19 cellular contexts compared by ENCODE assay signal in genomic region chr6:46350714-46351113, GRCh38.
A peak's percentile ranks its signal among the peaks of the same experiment; 100 is the strongest.
DNase-seq lines count a peak whose midpoint lies in the region; ATAC-seq and TF ChIP-seq lines count a peak whose summit lies in the region.
"Had no signal": no experiment of that assay in that cellular context is flagged by ENCODE, and none has a peak within 500 bp of the region (broad histone marks: within the 10 kb centered on the region; RNA-seq: fewer than 3 reads in every experiment).

No MANE protein-coding gene starts in this region.

- in situ Hi-C loops in gastrocnemius medialis (cut with MboI; ENCODE audit: low sequenced_read_pairs in 4 of 4): no loop called here

- H3K9me3 Mint-ChIP-seq in CD4-positive, alpha-beta memory T cell: no peaks in the 10 kb centered on the region

- H3K36me3 Mint-ChIP-seq in CD4-positive, alpha-beta memory T cell: no peaks in the 10 kb centered on the region
- H3K36me3 Mint-ChIP-seq: CD8-positive, alpha-beta T cell had no signal

- no peak overlapping the region for H3K4me3 Mint-ChIP-seq in CD4-positive, alpha-beta memory T cell
- H3K4me3 Mint-ChIP-seq: CD8-positive, alpha-beta T cell had no signal

- H3K27ac Mint-ChIP-seq in CD4-positive, alpha-beta memory T cell: no peak overlapping the region
- H3K27ac Mint-ChIP-seq: CD8-positive, alpha-beta T cell had no signal

- POLR2A ChIA-PET in CD4-positive, alpha-beta memory T cell (lab: Charles Lee; ENCODE audit: partially characterized antibody): no interaction called here

- peak in 1 of 5 donors; percentile 33 for DNase-seq in heart left ventricle
- no peak for DNase-seq in Right ventricle myocardium inferior (ENCODE audit: missing footprints)
- DNase-seq in left ventricle myocardium inferior: no peak
- peak; percentile 17 for DNase-seq in iris pigment epithelial cell (ENCODE audit: low read depth)
- no peak for DNase-seq in gastrocnemius medialis
- DNase-seq in AG08395 (ENCODE audit: low spot score): no peak
- no peak for DNase-seq in CD4-positive, alpha-beta memory T cell
- DNase-seq in SHP77 (lab: John Stamatoyannopoulos, UW): no peak
- DNase-seq: 8988T; ACHN; C1 segment of cervical spinal cord; Caco-2; CD8-positive, alpha-beta T cell; DMS153; DND-41; GM23248; H7; HCEC 1CT had no signal

- CTCF ChIA-PET in CD4-positive, alpha-beta memory T cell (lab: Charles Lee; ENCODE audit: partially characterized antibody): no interaction called here

- H3K27me3 ChIP-seq in heart left ventricle: no peaks in the 10 kb centered on the region
- no peaks in the 10 kb centered on the region for H3K27me3 ChIP-seq in left ventricle myocardium inferior (ENCODE audit: low read depth)
- H3K27me3 ChIP-seq in gastrocnemius medialis: no peaks in the 10 kb centered on the region
- H3K27me3 ChIP-seq in CD4-positive, alpha-beta memory T cell (ENCODE audit: insufficient read depth, low read length): no peaks in the 10 kb centered on the region

- H3K27ac ChIP-seq in heart left ventricle (peak overlapping the region in 5 of 12 donors; percentile 3 to 64 (median 19)), left ventricle myocardium inferior (replicated peaks) (peak overlapping the region; percentile 77), gastrocnemius medialis (peak overlapping the region; percentile 24 to 75 (median 56))
- H3K27ac ChIP-seq in CD4-positive, alpha-beta memory T cell (ENCODE audit: low read depth, low read length): no peak overlapping the region
- H3K27ac ChIP-seq: A549, GM23248 had no signal

- H3K4me1 Mint-ChIP-seq in CD4-positive, alpha-beta memory T cell: no peaks in the 10 kb centered on the region

- H3K36me3 ChIP-seq in heart left ventricle (no peaks in the 10 kb centered on the region), left ventricle myocardium inferior (no peaks in the 10 kb centered on the region), gastrocnemius medialis (no peaks in the 10 kb centered on the region)
- no peaks in the 10 kb centered on the region for H3K36me3 ChIP-seq in CD4-positive, alpha-beta memory T cell (ENCODE audit: insufficient read depth, low read length)

- TF ChIP-seq POLR2A in heart left ventricle (IDR thresholded peaks at IDR 0.05) (no peak), gastrocnemius medialis (IDR thresholded peaks at IDR 0.05) (no peak)

- no peak for TF ChIP-seq CTCF in heart left ventricle (IDR thresholded peaks at IDR 0.05)
- no peak for TF ChIP-seq CTCF in left ventricle myocardium inferior (IDR thresholded peaks at IDR 0.05; ENCODE audit: borderline replicate concordance)
- TF ChIP-seq CTCF in gastrocnemius medialis (IDR thresholded peaks at IDR 0.05 in 4 of 5, conservative IDR thresholded peaks at IDR 0.05 in 1 of 5): no peak

- peaks cover 7 to 68% (median 23%) of the 10 kb centered on the region in 12 donors for H3K4me1 ChIP-seq in heart left ventricle
- peaks cover 65% of the 10 kb centered on the region for H3K4me1 ChIP-seq in left ventricle myocardium inferior
- peaks cover 36 to 51% of the 10 kb centered on the region in 2 donors for H3K4me1 ChIP-seq in gastrocnemius medialis
- H3K4me1 ChIP-seq in CD4-positive, alpha-beta memory T cell (ENCODE audit: insufficient read depth, low read length): no peaks in the 10 kb centered on the region
- H3K4me1 ChIP-seq: A549, Caco-2 had no signal

- peaks cover 7 to 12% of the 10 kb centered on the region in 2 donors for H3K27me3 Mint-ChIP-seq in CD4-positive, alpha-beta memory T cell

- WGBS in heart left ventricle, 4 donors: 37 to 53% (median 45%) methylated on average over 1 of the region's 1 CpG

- H3K9me3 ChIP-seq in heart left ventricle: peaks cover 0 to 10% (median 0%) of the 10 kb centered on the region in 12 donors
- H3K9me3 ChIP-seq in left ventricle myocardium inferior (replicated peaks): peaks cover 10% of the 10 kb centered on the region
- H3K9me3 ChIP-seq in gastrocnemius medialis: no peaks in the 10 kb centered on the region
- no peaks in the 10 kb centered on the region for H3K9me3 ChIP-seq in CD4-positive, alpha-beta memory T cell (ENCODE audit: control insufficient read depth in 1 of 2, low read length in 2 of 2)
- H3K9me3 ChIP-seq: A549, Caco-2 had no signal

- ATAC-seq in heart left ventricle (peak in 3 of 4 donors; percentile 21 to 40 (median 21)), Right ventricle myocardium inferior (no peak), gastrocnemius medialis (peak; percentile 45 to 46)
- ATAC-seq: A549; CD8-positive, alpha-beta T cell had no signal

- no peak overlapping the region for H3K4me3 ChIP-seq in heart left ventricle
- H3K4me3 ChIP-seq in left ventricle myocardium inferior: no peak overlapping the region
- H3K4me3 ChIP-seq in gastrocnemius medialis: no peak overlapping the region
- no peak overlapping the region for H3K4me3 ChIP-seq in CD4-positive, alpha-beta memory T cell (ENCODE audit: low read length in 2 of 2)
- H3K4me3 ChIP-seq: A549, GM23248 had no signal

- intact Hi-C loops in heart left ventricle (cut with DNase I): no loop called here
- intact Hi-C loops in Right ventricle myocardium inferior (cut with DNase I): no loop called here
- intact Hi-C loops in left ventricle myocardium inferior (cut with micrococcal nuclease): no loop called here
- intact Hi-C loops in gastrocnemius medialis (cut with DNase I; ENCODE audit: low total_unique reads): loop anchor here (5.0 kb wide), 1 partner anchor 57 kb away; no protein-coding TSS in a partner anchor
- intact Hi-C loops in CD4-positive, alpha-beta memory T cell (cut with micrococcal nuclease): no loop called here
